Comparison of ENCODE assay signal across 9 cellular contexts in genomic region chr2:211745295-211746097, GRCh38.
A peak's percentile ranks its signal among the peaks of the same experiment; 100 is the strongest.
DNase-seq lines count a peak whose midpoint lies in the region; TF ChIP-seq lines count a peak whose summit lies in the region.
"Had no signal": no experiment of that assay in that cellular context is flagged by ENCODE, and none has a peak within 500 bp of the region (broad histone marks: within the 10 kb centered on the region; RNA-seq: fewer than 3 reads in every experiment).

No MANE protein-coding gene starts in this region.

- in situ Hi-C loops in mammary epithelial cell (cut with MboI; ENCODE audit: low sequenced_read_pairs in 2 of 2) = loop anchor here in 1 of 2 donors (25.0 kb wide), 1 partner anchor 792 kb away; the partner anchor contains the start of gene ERBB4

- H3K27ac ChIP-seq in H9 (ENCODE audit: insufficient read length, low read depth, low read length) (no peak overlapping the region), OCI-LY3 (ENCODE audit: low read length) (no peak overlapping the region), mammary epithelial cell (ENCODE audit: insufficient read depth, low read depth, low read length) (no peak overlapping the region), tibial nerve (no peak overlapping the region)

- H3K4me3 ChIP-seq in OCI-LY3 (ENCODE audit: low read length) (no peak overlapping the region), mammary epithelial cell (replicated peaks in 1 of 3; ENCODE audit: insufficient read depth in 1 of 3, low read depth in 2 of 3, low read length in 3 of 3) (no peak overlapping the region), kidney epithelial cell (ENCODE audit: low read depth, low read length) (no peak overlapping the region), tibial nerve (no peak overlapping the region)

- H2BK5ac ChIP-seq in H9 (ENCODE audit: insufficient read length, low read length) = no peak overlapping the region

- H3K4me3 Mint-ChIP-seq in H9 = no peak overlapping the region
- H3K4me3 Mint-ChIP-seq: naive B cell had no signal

- H3K27me3 Mint-ChIP-seq in H9 (ENCODE audit: low read depth) = no peaks in the 10 kb centered on the region
- H3K27me3 Mint-ChIP-seq: naive B cell had no signal

- CTCF ChIA-PET in GM10248 (lab: Yijun Ruan, JAX) (interaction anchor here (0.7 to 4.7 kb wide), 31 partner anchors 8 to 1093 kb away, joined by 3 to 54 read pairs (median 3); no protein-coding TSS in a partner anchor), mammary epithelial cell (lab: Charles Lee; ENCODE audit: low non-redundant PET) (interaction anchor here (0.6 to 0.7 kb wide), 2 partner anchors 11 to 137 kb away, joined by 3 read pairs; no protein-coding TSS in a partner anchor)

- H3K9ac ChIP-seq in H9 (ENCODE audit: extremely low read depth, insufficient read length, low read length) (no peak overlapping the region), OCI-LY3 (ENCODE audit: low read length) (no peak overlapping the region), mammary epithelial cell (ENCODE audit: insufficient read depth, low read length) (no peak overlapping the region)

- DNase-seq in A172 (ENCODE audit: low spot score) = peak; percentile 67
- DNase-seq in GM10248 (ENCODE audit: extremely low spot score) = peak; percentile 50
- DNase-seq in H9 = peak; percentile 73
- DNase-seq in KG1 (lab: John Stamatoyannopoulos, UW) = peak; percentile 22
- peak; percentile 45 for DNase-seq in mammary epithelial cell
- DNase-seq in kidney epithelial cell (ENCODE audit: low read depth) = peak; percentile 21
- DNase-seq in tibial nerve (ENCODE audit: low spot score in 2 of 2) = peak in 1 of 2 donors; percentile 7
- DNase-seq: naive B cell had no signal

- no peak for TF ChIP-seq EP300 in tibial nerve (IDR thresholded peaks at IDR 0.05)

- intact Hi-C loops in mammary epithelial cell (cut with micrococcal nuclease) = loop anchor here (1.0 to 2.0 kb wide), 4 partner anchors 503 to 822 kb away; no protein-coding TSS in a partner anchor

- no peak overlapping the region for H3K56ac ChIP-seq in H9 (ENCODE audit: insufficient read length, low read depth, low read length)

- no peak overlapping the region for H2BK120ac ChIP-seq in H9 (ENCODE audit: low read depth, low read length, poor library complexity, severe bottlenecking)

- no TSS peak for BruUV-seq in mammary epithelial cell (replicated peaks; lab: Mats Ljungman, UMichigan)

- H3K14ac ChIP-seq in H9 (ENCODE audit: insufficient read depth, low read length) = no peak overlapping the region

- no peak overlapping the region for H2BK12ac ChIP-seq in H9 (ENCODE audit: insufficient read length, low read depth, low read length)

- peaks cover 9 to 10% of the 10 kb centered on the region in 2 experiments for H3K4me1 Mint-ChIP-seq in H9
- H3K4me1 Mint-ChIP-seq: naive B cell had no signal

- H3K9me3 Mint-ChIP-seq in H9 = no peaks in the 10 kb centered on the region
- H3K9me3 Mint-ChIP-seq: naive B cell had no signal

- no peak overlapping the region for H3K18ac ChIP-seq in H9 (ENCODE audit: insufficient read length, low read depth, low read length)

- dilution Hi-C loops in mammary epithelial cell (cut with HindIII; ENCODE audit: low sequenced_read_pairs) = no loop called here

- peak; percentile 81 for TF ChIP-seq CTCF in GM10248 (IDR thresholded peaks at IDR 0.05; ENCODE audit: control extremely low read depth, extremely low read depth, low read depth, missing control alignments)
- TF ChIP-seq CTCF in H9 (conservative IDR thresholded peaks at IDR 0.05) = peak; percentile 92
- TF ChIP-seq CTCF in OCI-LY3 (IDR thresholded peaks at IDR 0.05; ENCODE audit: low read depth, low read length) = peak; percentile 87
- TF ChIP-seq CTCF in mammary epithelial cell (conservative IDR thresholded peaks at IDR 0.05 in 1 of 2, IDR thresholded peaks at IDR 0.05 in 1 of 2; ENCODE audit: extremely low read depth in 1 of 2, insufficient read depth in 1 of 2, low read depth in 1 of 2, low read length in 2 of 2) = peak; percentile 89 to 96
- peak; percentile 91 for TF ChIP-seq CTCF in kidney epithelial cell (IDR thresholded peaks at IDR 0.05; ENCODE audit: insufficient read depth, low read length, poor library complexity, severe bottlenecking)
- TF ChIP-seq CTCF in tibial nerve (IDR thresholded peaks at IDR 0.05) = peak; percentile 48 to 73 (median 60)

- no peaks in the 10 kb centered on the region for H3K36me3 ChIP-seq in OCI-LY3 (replicated peaks; ENCODE audit: low read depth, low read length)
- H3K36me3 ChIP-seq in mammary epithelial cell (ENCODE audit: insufficient read depth, low read length) = no peaks in the 10 kb centered on the region
- no peaks in the 10 kb centered on the region for H3K36me3 ChIP-seq in kidney epithelial cell (ENCODE audit: control insufficient read depth, insufficient read depth, low read length)
- no peaks in the 10 kb centered on the region for H3K36me3 ChIP-seq in tibial nerve

- H3K4me2 ChIP-seq in H9 (ENCODE audit: insufficient read depth, insufficient read length, low read length) (no peak overlapping the region), OCI-LY3 (ENCODE audit: low read length) (no peak overlapping the region), mammary epithelial cell (ENCODE audit: insufficient read depth, low read depth, low read length) (no peak overlapping the region)

- H4K20me1 ChIP-seq in H9 (ENCODE audit: control insufficient read depth, insufficient read depth, insufficient read length) (no peaks in the 10 kb centered on the region), OCI-LY3 (ENCODE audit: insufficient read depth, low read length) (no peaks in the 10 kb centered on the region), mammary epithelial cell (ENCODE audit: insufficient read depth, low read length) (no peaks in the 10 kb centered on the region)

- H3K36me3 Mint-ChIP-seq in H9 (ENCODE audit: insufficient read depth in 1 of 3, low read depth in 3 of 3) = no peaks in the 10 kb centered on the region; a peak in 1 of 7 replicates
- H3K36me3 Mint-ChIP-seq: naive B cell had no signal

- TF ChIP-seq POLR2A in tibial nerve (IDR thresholded peaks at IDR 0.05) = no peak

- H3K4me1 ChIP-seq in H9 (ENCODE audit: insufficient read depth, low read length) = no peaks in the 10 kb centered on the region
- no peaks in the 10 kb centered on the region for H3K4me1 ChIP-seq in OCI-LY3 (ENCODE audit: low read length)
- no peaks in the 10 kb centered on the region for H3K4me1 ChIP-seq in mammary epithelial cell (ENCODE audit: insufficient read depth, low read length)
- no peaks in the 10 kb centered on the region for H3K4me1 ChIP-seq in tibial nerve

- no peak overlapping the region for H3K23ac ChIP-seq in H9 (ENCODE audit: insufficient read length, low read depth, low read length)

- H3K27me3 ChIP-seq in H9 (ENCODE audit: insufficient read depth, low read length) = no peaks in the 10 kb centered on the region
- no peaks in the 10 kb centered on the region for H3K27me3 ChIP-seq in OCI-LY3 (ENCODE audit: low read depth, low read length)
- H3K27me3 ChIP-seq in mammary epithelial cell (ENCODE audit: insufficient read depth, low read length) = no peaks in the 10 kb centered on the region
- H3K27me3 ChIP-seq in kidney epithelial cell (ENCODE audit: control insufficient read depth, insufficient read depth, low read length) = no peaks in the 10 kb centered on the region
- no peaks in the 10 kb centered on the region for H3K27me3 ChIP-seq in tibial nerve

- H3K27ac Mint-ChIP-seq in H9 = no peak overlapping the region
- H3K27ac Mint-ChIP-seq: naive B cell had no signal

- no peak overlapping the region for H2AK5ac ChIP-seq in H9 (ENCODE audit: insufficient read length, low read length)

- H3K4ac ChIP-seq in H9 (ENCODE audit: low read depth, low read length) = no peak overlapping the region

- H3K9me3 ChIP-seq in H9 (ENCODE audit: control insufficient read depth, low read depth, low read length) (no peaks in the 10 kb centered on the region), OCI-LY3 (ENCODE audit: insufficient read depth, low read length) (no peaks in the 10 kb centered on the region), mammary epithelial cell (replicated peaks; ENCODE audit: insufficient read depth, low read length) (no peaks in the 10 kb centered on the region), tibial nerve (no peaks in the 10 kb centered on the region)

- no peak overlapping the region for H4K91ac ChIP-seq in H9 (ENCODE audit: insufficient read length, low read depth, low read length)

- no peak overlapping the region for H4K8ac ChIP-seq in H9 (replicated peaks; ENCODE audit: insufficient read length, low read depth, low read length)

- no peak overlapping the region for H2BK15ac ChIP-seq in H9 (ENCODE audit: low read depth, low read length)

- POLR2A ChIA-PET in GM10248 (lab: Yijun Ruan, JAX) = no interaction called here

- H3K79me2 ChIP-seq in H9 (ENCODE audit: insufficient read depth, low read length) = no peaks in the 10 kb centered on the region
- H3K79me2 ChIP-seq in OCI-LY3 (ENCODE audit: low read length) = no peaks in the 10 kb centered on the region
- no peaks in the 10 kb centered on the region for H3K79me2 ChIP-seq in mammary epithelial cell (ENCODE audit: insufficient read depth, low read length)

- no CpG with 5 or more reads among the region's 4 CpGs for WGBS in H9 (ENCODE audit: extremely low coverage, insufficient read length, low lambda C conversion rate)
- 50% methylated on average over 4 of the region's 4 CpGs for WGBS in mammary epithelial cell (ENCODE audit: low coverage, missing lambda C conversion rate)
- 52 to 56% methylated on average over 4 of the region's 4 CpGs for WGBS in tibial nerve, 2 donors

- no peak overlapping the region for H3T11ph ChIP-seq in H9 (ENCODE audit: low read length)

- no peak overlapping the region for H2BK20ac ChIP-seq in H9 (ENCODE audit: low read depth, low read length, poor library complexity, severe bottlenecking)

- H2AFZ ChIP-seq in H9 (ENCODE audit: low read length) (no peak overlapping the region), OCI-LY3 (ENCODE audit: low read depth, low read length) (no peak overlapping the region), mammary epithelial cell (ENCODE audit: low read depth, low read length) (no peak overlapping the region)

- H3K23me2 ChIP-seq in H9 (ENCODE audit: insufficient read length, low read depth, low read length, poor library complexity, severe bottlenecking) = no peaks in the 10 kb centered on the region

- no peak overlapping the region for H4K5ac ChIP-seq in H9 (ENCODE audit: insufficient read length, low read depth, low read length)

- H3K79me1 ChIP-seq in H9 (ENCODE audit: insufficient read depth, low read depth, low read length, poor library complexity, severe bottlenecking) = no peaks in the 10 kb centered on the region
